ENCODE assay signal across 8 cellular contexts in genomic region chr2:188978291-188979081, GRCh38. TPM values are rescaled to one million over a fixed set of nuclear protein-coding genes. Genes with fewer than 3 reads are reported as not detected.
DNase-seq lines count a peak whose midpoint lies in the region; ATAC-seq and TF ChIP-seq lines count a peak whose summit lies in the region.

No MANE protein-coding gene starts in this region.

- H3K4me1 ChIP-seq in transverse colon: peaks cover 0 to 25% (median 1%) of the 10 kb centered on the region in 4 donors

- H3K4me3 ChIP-seq in BJ (ENCODE audit: low read depth, low read length) (peak overlapping the region; percentile 67), transverse colon (peak overlapping the region in 3 of 4 donors; percentile 30 to 53 (median 45))

- H3K36me3 ChIP-seq in BJ (ENCODE audit: control insufficient read depth, insufficient read depth, low read length): no peaks in the 10 kb centered on the region
- no peaks in the 10 kb centered on the region for H3K36me3 ChIP-seq in transverse colon

- CTCF ChIA-PET in BJ (lab: Yijun Ruan, JAX): interaction anchor here (0.6 to 1.7 kb wide), 6 partner anchors 12 to 454 kb away, joined by 3 to 9 read pairs (median 3); no protein-coding TSS in a partner anchor

- DNase-seq in BJ (ENCODE audit: low read depth): peak; percentile 63
- DNase-seq in activated T-helper 2 cell treated with anti-CD3 and anti-CD28 coated beads, Interferon-gamma antibody, Interleukin-2, Interleukin-4, amounts not matched to agents 10 μg/mL and 5 μg/mL and 100 μg/mL, durations not matched to agents 14 hours and 24 hours and 36 hours (ENCODE audit: low spot score): no peak
- DNase-seq in left colon: no peak
- DNase-seq in transverse colon: no peak
- no peak for DNase-seq in NCI-H128 (lab: John Stamatoyannopoulos, UW; ENCODE audit: unreplicated experiment)
- DNase-seq in natural killer cell treated with Interleukin-12 subunit alpha and Interleukin-12 subunit beta and Interleukin-15 and Interleukin-18, amount 100 ng/mL, for 72 hours (ENCODE audit: low spot score): no peak

- TF ChIP-seq CTCF in BJ (IDR thresholded peaks at IDR 0.05; ENCODE audit: insufficient read depth, low read depth, low read length) (peak; percentile 42), transverse colon (IDR thresholded peaks at IDR 0.05) (peak in 2 of 5 experiments; percentile 12 to 18)

- no peaks in the 10 kb centered on the region for H3K27me3 Mint-ChIP-seq in activated T-helper 2 cell treated with anti-CD3 and anti-CD28 coated beads, Interferon-gamma antibody, Interleukin-2, Interleukin-4, amounts not matched to agents 10 μg/mL and 5 μg/mL and 100 μg/mL, durations not matched to agents 14 hours and 24 hours and 36 hours (ENCODE audit: low read depth)
- no peaks in the 10 kb centered on the region for H3K27me3 Mint-ChIP-seq in natural killer cell treated with Interleukin-12 subunit alpha and Interleukin-12 subunit beta and Interleukin-15 and Interleukin-18, amount 100 ng/mL, for 72 hours

- POLR2A ChIA-PET in BJ (lab: Charles Lee): interaction anchor here (0.7 to 1.1 kb wide), 3 partner anchors 9 to 429 kb away, joined by 3 read pairs; no protein-coding TSS in a partner anchor

- H3K4me3 Mint-ChIP-seq in activated T-helper 2 cell treated with anti-CD3 and anti-CD28 coated beads, Interferon-gamma antibody, Interleukin-2, Interleukin-4, amounts not matched to agents 10 μg/mL and 5 μg/mL and 100 μg/mL, durations not matched to agents 14 hours and 24 hours and 36 hours (ENCODE audit: low read depth): peak overlapping the region; percentile 53
- H3K4me3 Mint-ChIP-seq in natural killer cell treated with Interleukin-12 subunit alpha and Interleukin-12 subunit beta and Interleukin-15 and Interleukin-18, amount 100 ng/mL, for 72 hours: no peak overlapping the region

- peak overlapping the region; percentile 84 for H3K27ac Mint-ChIP-seq in activated T-helper 2 cell treated with anti-CD3 and anti-CD28 coated beads, Interferon-gamma antibody, Interleukin-2, Interleukin-4, amounts not matched to agents 10 μg/mL and 5 μg/mL and 100 μg/mL, durations not matched to agents 14 hours and 24 hours and 36 hours
- H3K27ac Mint-ChIP-seq in natural killer cell treated with Interleukin-12 subunit alpha and Interleukin-12 subunit beta and Interleukin-15 and Interleukin-18, amount 100 ng/mL, for 72 hours: no peak overlapping the region

- H3K9me3 Mint-ChIP-seq in activated T-helper 2 cell treated with anti-CD3 and anti-CD28 coated beads, Interferon-gamma antibody, Interleukin-2, Interleukin-4, amounts not matched to agents 10 μg/mL and 5 μg/mL and 100 μg/mL, durations not matched to agents 14 hours and 24 hours and 36 hours: no peaks in the 10 kb centered on the region
- H3K9me3 Mint-ChIP-seq in natural killer cell treated with Interleukin-12 subunit alpha and Interleukin-12 subunit beta and Interleukin-15 and Interleukin-18, amount 100 ng/mL, for 72 hours: no peaks in the 10 kb centered on the region

- intact Hi-C loops in activated T-helper 2 cell treated with anti-CD3 and anti-CD28 coated beads, Interferon-gamma antibody, Interleukin-2, Interleukin-4, amounts not matched to agents 10 μg/mL and 5 μg/mL and 100 μg/mL, durations not matched to agents 14 hours and 24 hours and 36 hours (cut with micrococcal nuclease): loop anchor here (1.0 to 10.0 kb wide), 3 partner anchors 22 to 306 kb away; no protein-coding TSS in a partner anchor
- intact Hi-C loops in left colon (cut with DNase I, micrococcal nuclease): no loop called here
- intact Hi-C loops in transverse colon (cut with DNase I; ENCODE audit: low total_unique reads): loop anchor here (5.0 kb wide), 1 partner anchor 451 kb away; no protein-coding TSS in a partner anchor

- 15 to 20% methylated on average over 4 to 6 of the region's 6 CpGs for WGBS in transverse colon (ENCODE audit: low coverage in 1 of 2), 2 donors

- H3K27ac ChIP-seq in transverse colon: peak overlapping the region; percentile 78 to 88 (median 82)

- no peak for TF ChIP-seq EP300 in transverse colon (IDR thresholded peaks at IDR 0.05; ENCODE audit: low read depth)

- H3K4me1 Mint-ChIP-seq in activated T-helper 2 cell treated with anti-CD3 and anti-CD28 coated beads, Interferon-gamma antibody, Interleukin-2, Interleukin-4, amounts not matched to agents 10 μg/mL and 5 μg/mL and 100 μg/mL, durations not matched to agents 14 hours and 24 hours and 36 hours (ENCODE audit: low read depth): peaks cover 15% of the 10 kb centered on the region
- no peaks in the 10 kb centered on the region for H3K4me1 Mint-ChIP-seq in natural killer cell treated with Interleukin-12 subunit alpha and Interleukin-12 subunit beta and Interleukin-15 and Interleukin-18, amount 100 ng/mL, for 72 hours (ENCODE audit: low read depth in 2 of 2)

- H3K9me3 ChIP-seq in transverse colon: no peaks in the 10 kb centered on the region

- no peaks in the 10 kb centered on the region for H3K36me3 Mint-ChIP-seq in activated T-helper 2 cell treated with anti-CD3 and anti-CD28 coated beads, Interferon-gamma antibody, Interleukin-2, Interleukin-4, amounts not matched to agents 10 μg/mL and 5 μg/mL and 100 μg/mL, durations not matched to agents 14 hours and 24 hours and 36 hours (ENCODE audit: low read depth)
- no peaks in the 10 kb centered on the region for H3K36me3 Mint-ChIP-seq in natural killer cell treated with Interleukin-12 subunit alpha and Interleukin-12 subunit beta and Interleukin-15 and Interleukin-18, amount 100 ng/mL, for 72 hours

- no peak for TF ChIP-seq POLR2A in transverse colon (IDR thresholded peaks at IDR 0.05)

- in situ Hi-C loops in transverse colon (cut with MboI; ENCODE audit: low pct_ligation_motif_present in 1 of 4, low pct_unique_long_range_greater_than_20kb in 1 of 4, low sequenced_read_pairs in 3 of 4): loop anchor here in 2 of 4 donors (5.0 to 10.0 kb wide), 2 partner anchors 454 to 456 kb away; no protein-coding TSS in a partner anchor

- no peaks in the 10 kb centered on the region for H3K27me3 ChIP-seq in BJ (ENCODE audit: control insufficient read depth, insufficient read depth, low read length)
- H3K27me3 ChIP-seq in transverse colon: no peaks in the 10 kb centered on the region

- peak; percentile 87 for ATAC-seq in GM19351 (IDR thresholded peaks at IDR 0.05; ENCODE audit: unreplicated experiment)
- ATAC-seq in HG03135 (IDR thresholded peaks at IDR 0.05; ENCODE audit: unreplicated experiment): peak; percentile 86
- peak; percentile 51 for ATAC-seq in left colon
- ATAC-seq in natural killer cell treated with Interleukin-12 subunit alpha and Interleukin-12 subunit beta and Interleukin-15 and Interleukin-18, amount 100 ng/mL, for 72 hours: no peak

RNA-seq across cellular contexts. Expression of gene COL3A1, which starts 4.3 kb away (rescaled TPM):
- 1,215 and 1,450 TPM in 2 replicates for polyA plus RNA-seq in BJ (2011; rRNA removed)
- polyA minus RNA-seq in BJ (2011; rRNA and poly(A)+ RNA removed): 828 and 1,001 TPM in 2 replicates
- 0.16 and 0.43 TPM in 2 replicates for total RNA-seq in activated T-helper 2 cell treated with anti-CD3 and anti-CD28 coated beads, Interferon-gamma antibody, Interleukin-2, Interleukin-4, amounts not matched to agents 10 μg/mL and 5 μg/mL and 100 μg/mL, durations not matched to agents 14 hours and 24 hours and 36 hours
- total RNA-seq in left colon: 100 to 1,000 TPM in 1 of 2 donors, 10 to 100 TPM in 1; 48.0 to 154 TPM
- total RNA-seq in transverse colon: 100 to 1,000 TPM; 103 to 424 (median 114) TPM
- not detected for total RNA-seq in natural killer cell treated with Interleukin-12 subunit alpha and Interleukin-12 subunit beta and Interleukin-15 and Interleukin-18, amount 100 ng/mL, for 72 hours

Comparison
In these comparisons a context has a peak if more than half of its experiments do, and no peak if none do; other contexts are left out.
1. ATAC-seq: peak in GM19351 (single experiment), HG03135 (single experiment) and left colon (single experiment); none in natural killer cell treated with Interleukin-12 subunit alpha and Interleukin-12 subunit beta and Interleukin-15 and Interleukin-18, amount 100 ng/mL, for 72 hours (0 of 2).
2. RNA of gene COL3A1, which starts 4.3 kb away (total RNA-seq): 48.0 to 154 TPM in left colon and 103 to 424 TPM in transverse colon; 0.16 to 0.43 TPM in activated T-helper 2 cell treated with anti-CD3 and anti-CD28 coated beads, Interferon-gamma antibody, Interleukin-2, Interleukin-4, amounts not matched to agents 10 μg/mL and 5 μg/mL and 100 μg/mL, durations not matched to agents 14 hours and 24 hours and 36 hours and not detected in natural killer cell treated with Interleukin-12 subunit alpha and Interleukin-12 subunit beta and Interleukin-15 and Interleukin-18, amount 100 ng/mL, for 72 hours; every median in the first group is over 10 times any median in the second.
3. intact Hi-C loops: an anchor here in activated T-helper 2 cell treated with anti-CD3 and anti-CD28 coated beads, Interferon-gamma antibody, Interleukin-2, Interleukin-4, amounts not matched to agents 10 μg/mL and 5 μg/mL and 100 μg/mL, durations not matched to agents 14 hours and 24 hours and 36 hours (1.0 to 10.0 kb wide) and transverse colon (5.0 kb wide); none called in left colon.